In genomic region chr17:61678339-61678738, GRCh38 we compare ENCODE assay signal across 15 cellular contexts.
"Had no signal": no experiment of that assay in that cellular context is flagged by ENCODE, and none has a peak within 500 bp of the region (broad histone marks: within the 10 kb centered on the region; RNA-seq: fewer than 3 reads in every experiment).

No MANE protein-coding gene starts in this region.

- H3K4me1 ChIP-seq: ascending aorta, heart left ventricle, upper lobe of left lung had no signal

- H3K4me3 ChIP-seq: ascending aorta, heart left ventricle, upper lobe of left lung had no signal

- H3K27ac ChIP-seq: ascending aorta, epithelial cell of prostate, heart left ventricle, upper lobe of left lung, VCaP had no signal

- H3K36me3 ChIP-seq: ascending aorta, heart left ventricle, upper lobe of left lung had no signal

- H3K9me3 ChIP-seq: ascending aorta, heart left ventricle, upper lobe of left lung had no signal

- H3K27me3 ChIP-seq: ascending aorta, heart left ventricle, upper lobe of left lung had no signal

- DNase-seq: activated CD4-positive, alpha-beta T cell treated with anti-CD3 and anti-CD28 coated beads for 1 hour; activated CD4-positive, alpha-beta T cell treated with anti-CD3 and anti-CD28 coated beads, Interleukin-2, amount 50 U/mL, for 4 hours; activated naive CD4-positive, alpha-beta T cell; activated naive CD8-positive, alpha-beta T cell treated with anti-CD3 and anti-CD28 coated beads, Interleukin-2, amount 50 U/mL, for 24 hours; activated T-cell treated with anti-CD3 and anti-CD28 coated beads for 4 hours; heart left ventricle; right cardiac atrium; small intestine; stimulated activated CD4-positive, alpha-beta T cell treated with anti-CD3 and anti-CD28 coated beads, Interleukin-4, amount 100 ng/mL, for 4 hours; stimulated activated CD8-positive, alpha-beta memory T cell treated with anti-CD3 and anti-CD28 coated beads, Interleukin-4, amount 100 ng/mL, for 48 hours; stimulated activated naive CD4-positive, alpha-beta T cell treated with Interleukin-2 at 50 U/mL for 16 hours; upper lobe of left lung had no signal
